ENCODE assay signal across 28 cellular contexts in the genomic region with DNA sequence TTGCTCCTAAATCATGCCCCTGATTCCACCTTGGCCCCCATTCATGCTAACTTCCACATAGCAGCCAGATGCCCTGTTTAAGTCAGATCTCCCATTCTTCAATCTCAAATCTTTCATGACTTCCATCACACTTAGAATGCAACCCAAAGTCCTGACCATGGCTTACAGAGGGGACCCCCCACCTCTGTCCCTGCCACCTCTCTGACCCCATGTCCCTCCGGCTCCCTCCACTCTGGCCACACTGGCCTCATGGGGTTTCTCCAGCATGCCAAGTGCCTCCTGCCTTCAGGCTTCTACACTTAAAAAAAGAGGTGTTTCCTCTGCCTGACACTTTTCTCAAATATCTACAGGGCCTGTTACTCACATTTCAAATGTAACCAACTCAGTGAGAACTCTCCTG.
"Had no signal": no experiment of that assay in that cellular context is flagged by ENCODE, and none has a peak within 500 bp of the region (broad histone marks: within the 10 kb centered on the region; RNA-seq: fewer than 3 reads in every experiment).

No MANE protein-coding gene starts in this region.

- DNase-seq: stimulated activated CD4-positive, alpha-beta T cell treated with anti-CD3 and anti-CD28 coated beads, Interleukin-2, amount 100 ng/mL, for 48 hours; stimulated activated CD4-positive, alpha-beta T cell treated with anti-CD3 and anti-CD28 coated beads, Interleukin-4, amount 100 ng/mL, for 1 hour; stimulated activated CD4-positive, alpha-beta T cell treated with anti-CD3 and anti-CD28 coated beads, Interleukin-4, amount 100 ng/mL, for 24 hours; stimulated activated CD4-positive, alpha-beta T cell treated with anti-CD3 and anti-CD28 coated beads, Interleukin-4, amount 100 ng/mL, for 4 hours; stimulated activated CD8-positive, alpha-beta memory T cell treated with anti-CD3 and anti-CD28 coated beads, Interleukin-4, amount 100 ng/mL, for 48 hours; stimulated activated naive B cell treated with anti-CD40 and anti-IgM and Interleukin-4, amounts not matched to agents 10 μg/mL and 1 μg/mL and 100 μg/mL, for 72 hours; stimulated activated naive CD4-positive, alpha-beta T cell; stimulated activated naive CD4-positive, alpha-beta T cell treated with Interleukin-2 at 50 U/mL for 16 hours; stimulated activated naive CD8-positive, alpha-beta T cell treated with anti-CD3 and anti-CD28 coated beads, Interleukin-15, amount 100 ng/mL, for 72 hours; stimulated activated naive CD8-positive, alpha-beta T cell treated with anti-CD3 and anti-CD28 coated beads, Interleukin-15, Interleukin-2, amounts not matched to agents 100 U/mL and 50 U/mL, for 24 hours; stomach; substantia nigra; testis; thyroid gland; tibial artery; transverse colon; trophoblast cell; upper lobe of left lung; upper lobe of right lung; uterus had no signal

- H3K4me3 ChIP-seq: stomach, suprapubic skin, testis, thoracic aorta, thyroid gland, tibial artery, tibial nerve, transverse colon, upper lobe of left lung, upper lobe of right lung, uterus, vagina had no signal

- H3K27ac Mint-ChIP-seq: stimulated activated effector memory CD8-positive, alpha-beta T cell treated with anti-CD3 and anti-CD28 coated beads, Interleukin-12 subunit alpha, Interleukin-12 subunit beta, amount 100 ng/mL, for 72 hours; stimulated activated memory B cell treated with anti-CD40 and anti-IgM and Interleukin-4, amounts not matched to agents 10 μg/mL and 1 μg/mL and 100 μg/mL, for 72 hours; stimulated activated naive B cell treated with anti-CD40 and anti-IgM and Interleukin-4, amounts not matched to agents 10 μg/mL and 1 μg/mL and 100 μg/mL, for 72 hours; stimulated activated naive CD8-positive, alpha-beta T cell treated with anti-CD3 and anti-CD28 coated beads, Interleukin-15, amount 100 ng/mL, for 72 hours; stimulated activated naive CD8-positive, alpha-beta T cell treated with anti-CD3 and anti-CD28 coated beads, Interleukin-15, Interleukin-2, amounts not matched to agents 100 ng/mL and 50 ng/mL, for 24 hours; type B pancreatic cell had no signal

- H3K4me1 ChIP-seq: stomach, suprapubic skin, testis, thyroid gland, tibial artery, tibial nerve, transverse colon, upper lobe of left lung, upper lobe of right lung, uterus, vagina had no signal

- H3K9me3 ChIP-seq: suprapubic skin, testis, thyroid gland, transverse colon, uterus, vagina had no signal

- H3K27me3 ChIP-seq: stomach, suprapubic skin, testis, thyroid gland, tibial artery, tibial nerve, transverse colon, upper lobe of left lung, upper lobe of right lung, uterus, vagina had no signal

- H3K36me3 Mint-ChIP-seq: stimulated activated effector memory CD8-positive, alpha-beta T cell treated with anti-CD3 and anti-CD28 coated beads, Interleukin-12 subunit alpha, Interleukin-12 subunit beta, amount 100 ng/mL, for 72 hours; stimulated activated memory B cell treated with anti-CD40 and anti-IgM and Interleukin-4, amounts not matched to agents 10 μg/mL and 1 μg/mL and 100 μg/mL, for 72 hours; stimulated activated naive B cell treated with anti-CD40 and anti-IgM and Interleukin-4, amounts not matched to agents 10 μg/mL and 1 μg/mL and 100 μg/mL, for 72 hours; type B pancreatic cell had no signal

- H3K36me3 ChIP-seq: stomach, suprapubic skin, thoracic aorta, thyroid gland, tibial artery, tibial nerve, transverse colon, upper lobe of left lung, upper lobe of right lung, uterus, vagina had no signal

- H3K27ac ChIP-seq: stomach, suprapubic skin, testis, thoracic aorta, thyroid gland, tibial artery, tibial nerve, transverse colon, upper lobe of left lung, upper lobe of right lung, uterus, vagina had no signal

- H3K4me1 Mint-ChIP-seq: stimulated activated effector memory CD8-positive, alpha-beta T cell treated with anti-CD3 and anti-CD28 coated beads, Interleukin-12 subunit alpha, Interleukin-12 subunit beta, amount 100 ng/mL, for 72 hours; stimulated activated memory B cell treated with anti-CD40 and anti-IgM and Interleukin-4, amounts not matched to agents 10 μg/mL and 1 μg/mL and 100 μg/mL, for 72 hours; stimulated activated naive B cell treated with anti-CD40 and anti-IgM and Interleukin-4, amounts not matched to agents 10 μg/mL and 1 μg/mL and 100 μg/mL, for 72 hours; stimulated activated naive CD8-positive, alpha-beta T cell treated with anti-CD3 and anti-CD28 coated beads, Interleukin-15, amount 100 ng/mL, for 72 hours had no signal

- H3K4me3 Mint-ChIP-seq: stimulated activated effector memory CD8-positive, alpha-beta T cell treated with anti-CD3 and anti-CD28 coated beads, Interleukin-12 subunit alpha, Interleukin-12 subunit beta, amount 100 ng/mL, for 72 hours; stimulated activated memory B cell treated with anti-CD40 and anti-IgM and Interleukin-4, amounts not matched to agents 10 μg/mL and 1 μg/mL and 100 μg/mL, for 72 hours; stimulated activated naive B cell treated with anti-CD40 and anti-IgM and Interleukin-4, amounts not matched to agents 10 μg/mL and 1 μg/mL and 100 μg/mL, for 72 hours; stimulated activated naive CD8-positive, alpha-beta T cell treated with anti-CD3 and anti-CD28 coated beads, Interleukin-15, amount 100 ng/mL, for 72 hours; stimulated activated naive CD8-positive, alpha-beta T cell treated with anti-CD3 and anti-CD28 coated beads, Interleukin-15, Interleukin-2, amounts not matched to agents 100 ng/mL and 50 ng/mL, for 24 hours; type B pancreatic cell had no signal

- ATAC-seq: stimulated activated effector memory CD8-positive, alpha-beta T cell treated with anti-CD3 and anti-CD28 coated beads, Interleukin-12 subunit alpha, Interleukin-12 subunit beta, amount 100 ng/mL, for 72 hours; stimulated activated memory B cell treated with anti-CD40 and anti-IgM and Interleukin-4, amounts not matched to agents 10 μg/mL and 1 μg/mL and 100 μg/mL, for 72 hours; stimulated activated naive B cell treated with anti-CD40 and anti-IgM and Interleukin-4, amounts not matched to agents 10 μg/mL and 1 μg/mL and 100 μg/mL, for 72 hours; stimulated activated naive CD8-positive, alpha-beta T cell treated with anti-CD3 and anti-CD28 coated beads, Interleukin-15, amount 100 ng/mL, for 72 hours; stimulated activated naive CD8-positive, alpha-beta T cell treated with anti-CD3 and anti-CD28 coated beads, Interleukin-15, Interleukin-2, amounts not matched to agents 100 U/mL and 50 U/mL, for 24 hours; upper lobe of right lung had no signal

- H3K9me3 Mint-ChIP-seq: stimulated activated naive CD8-positive, alpha-beta T cell treated with anti-CD3 and anti-CD28 coated beads, Interleukin-15, Interleukin-2, amounts not matched to agents 100 ng/mL and 50 ng/mL, for 24 hours had no signal

- H3K27me3 Mint-ChIP-seq: type B pancreatic cell had no signal
